ENCODE assay signal across 18 cellular contexts in genomic region chr3:143538577-143538981, GRCh38.
DNase-seq lines count a peak whose midpoint lies in the region; ATAC-seq and TF ChIP-seq lines count a peak whose summit lies in the region.
"Had no signal": no experiment of that assay in that cellular context is flagged by ENCODE, and none has a peak within 500 bp of the region (broad histone marks: within the 10 kb centered on the region; RNA-seq: fewer than 3 reads in every experiment).

No MANE protein-coding gene starts in this region.

- no peak for TF ChIP-seq EP300 in gastroesophageal sphincter (IDR thresholded peaks at IDR 0.05)
- TF ChIP-seq EP300 in suprapubic skin (IDR thresholded peaks at IDR 0.05), result no peak

- intact Hi-C loops in Right ventricle myocardium inferior (cut with DNase I), result no loop called here
- intact Hi-C loops in naive thymus-derived CD4-positive, alpha-beta T cell (cut with micrococcal nuclease), result no loop called here

- POLR2A ChIA-PET in naive thymus-derived CD4-positive, alpha-beta T cell (lab: Charles Lee), result no interaction called here

- H3K27ac ChIP-seq in right atrium auricular region (peak overlapping the region in 1 of 2 donors; percentile 37), gastroesophageal sphincter (peak overlapping the region in 3 of 4 donors; percentile 50 to 56 (median 51)), suprapubic skin (peak overlapping the region; percentile 13)
- H3K27ac ChIP-seq in naive thymus-derived CD4-positive, alpha-beta T cell (ENCODE audit: low read depth, low read length), result no peak overlapping the region
- H3K27ac ChIP-seq: spleen, upper lobe of right lung had no signal

- H3K4me3 ChIP-seq in right atrium auricular region, result no peak overlapping the region
- H3K4me3 ChIP-seq in gastroesophageal sphincter, result no peak overlapping the region
- H3K4me3 ChIP-seq in suprapubic skin, result no peak overlapping the region
- no peak overlapping the region for H3K4me3 ChIP-seq in naive thymus-derived CD4-positive, alpha-beta T cell (ENCODE audit: low read length)
- H3K4me3 ChIP-seq: HAP-1, spleen, upper lobe of right lung had no signal

- DNase-seq in Right ventricle myocardium inferior (ENCODE audit: missing footprints), result no peak
- no peak for DNase-seq in right atrium auricular region (ENCODE audit: low spot score)
- DNase-seq in brain pericyte (ENCODE audit: low read depth, low spot score), result peak; percentile 22
- DNase-seq in suprapubic skin (ENCODE audit: low spot score in 2 of 2), result no peak
- DNase-seq in midbrain (lab: John Stamatoyannopoulos, UW), result no peak
- no peak for DNase-seq in naive thymus-derived CD4-positive, alpha-beta T cell
- DNase-seq: cerebellar nuclear complex, DMS 273 treated with DMSO at 0.1 percent for 48 hours, left cardiac atrium, NCI-H1092 treated with DMSO at 0.1 percent for 48 hours, RPMI8226, spleen, T-helper 2 cell, upper lobe of right lung had no signal

- no peaks in the 10 kb centered on the region for H3K27me3 ChIP-seq in right atrium auricular region
- no peaks in the 10 kb centered on the region for H3K27me3 ChIP-seq in gastroesophageal sphincter
- no peaks in the 10 kb centered on the region for H3K27me3 ChIP-seq in suprapubic skin
- H3K27me3 ChIP-seq in naive thymus-derived CD4-positive, alpha-beta T cell (ENCODE audit: control insufficient read depth in 2 of 2, insufficient read depth in 2 of 2, low read length in 2 of 2), result no peaks in the 10 kb centered on the region
- H3K27me3 ChIP-seq: spleen, upper lobe of right lung had no signal

- H3K27me3 Mint-ChIP-seq in naive thymus-derived CD4-positive, alpha-beta T cell, result no peaks in the 10 kb centered on the region

- peaks cover 0 to 12% (median 0%) of the 10 kb centered on the region in 7 donors for H3K4me1 Mint-ChIP-seq in naive thymus-derived CD4-positive, alpha-beta T cell
- H3K4me1 Mint-ChIP-seq: neural crest cell had no signal

- CTCF ChIA-PET in naive thymus-derived CD4-positive, alpha-beta T cell (lab: Charles Lee), result no interaction called here

- peaks cover 0 to 17% (median 0%) of the 10 kb centered on the region in 5 donors for H3K36me3 Mint-ChIP-seq in naive thymus-derived CD4-positive, alpha-beta T cell

- no peak overlapping the region for H3K4me3 Mint-ChIP-seq in naive thymus-derived CD4-positive, alpha-beta T cell
- H3K4me3 Mint-ChIP-seq: neural crest cell had no signal

- 7 to 17% methylated on average over 2 of the region's 2 CpGs for WGBS in gastroesophageal sphincter (ENCODE audit: low coverage in 1 of 2), 2 donors
- 38% methylated on average over 2 of the region's 2 CpGs for WGBS in suprapubic skin

- no peak for TF ChIP-seq POLR2A in gastroesophageal sphincter (IDR thresholded peaks at IDR 0.05)
- TF ChIP-seq POLR2A in suprapubic skin (IDR thresholded peaks at IDR 0.05), result no peak

- no peak for TF ChIP-seq CTCF in right atrium auricular region (IDR thresholded peaks at IDR 0.05)
- TF ChIP-seq CTCF in gastroesophageal sphincter (IDR thresholded peaks at IDR 0.05), result no peak
- no peak for TF ChIP-seq CTCF in suprapubic skin (IDR thresholded peaks at IDR 0.05)

- H3K4me1 ChIP-seq in right atrium auricular region (peaks cover 0 to 6% of the 10 kb centered on the region in 2 donors), gastroesophageal sphincter (peaks cover 12 to 33% (median 22%) of the 10 kb centered on the region in 3 donors), suprapubic skin (peaks cover 31% of the 10 kb centered on the region)
- H3K4me1 ChIP-seq in naive thymus-derived CD4-positive, alpha-beta T cell (ENCODE audit: control insufficient read depth in 2 of 2, insufficient read depth in 2 of 2, low read length in 2 of 2), result no peaks in the 10 kb centered on the region
- H3K4me1 ChIP-seq: upper lobe of right lung had no signal

- ATAC-seq in Right ventricle myocardium inferior, result peak; percentile 53
- ATAC-seq in gastroesophageal sphincter, result peak; percentile 81
- no peak for ATAC-seq in HG03439 (IDR thresholded peaks at IDR 0.05; ENCODE audit: unreplicated experiment)
- ATAC-seq in naive thymus-derived CD4-positive, alpha-beta T cell, result no peak
- ATAC-seq: upper lobe of right lung had no signal

- H3K27ac Mint-ChIP-seq in naive thymus-derived CD4-positive, alpha-beta T cell, result no peak overlapping the region

- no peaks in the 10 kb centered on the region for H3K36me3 ChIP-seq in right atrium auricular region
- no peaks in the 10 kb centered on the region for H3K36me3 ChIP-seq in gastroesophageal sphincter
- no peaks in the 10 kb centered on the region for H3K36me3 ChIP-seq in suprapubic skin
- no peaks in the 10 kb centered on the region for H3K36me3 ChIP-seq in naive thymus-derived CD4-positive, alpha-beta T cell (ENCODE audit: control insufficient read depth in 2 of 3, insufficient read depth in 3 of 3, low read length in 3 of 3)
- H3K36me3 ChIP-seq: HAP-1, upper lobe of right lung had no signal

- H3K9me3 Mint-ChIP-seq in naive thymus-derived CD4-positive, alpha-beta T cell, result peaks cover 0 to 3% (median 0%) of the 10 kb centered on the region in 11 donors
- H3K9me3 Mint-ChIP-seq: neural crest cell had no signal

- H3K9me3 ChIP-seq in right atrium auricular region, result no peaks in the 10 kb centered on the region
- H3K9me3 ChIP-seq in gastroesophageal sphincter, result no peaks in the 10 kb centered on the region
- no peaks in the 10 kb centered on the region for H3K9me3 ChIP-seq in suprapubic skin
- H3K9me3 ChIP-seq in naive thymus-derived CD4-positive, alpha-beta T cell (ENCODE audit: control insufficient read depth in 2 of 3, low read length in 3 of 3), result no peaks in the 10 kb centered on the region
- H3K9me3 ChIP-seq: HAP-1, spleen, upper lobe of right lung had no signal

Comparison
In these comparisons a context has a peak if more than half of its experiments do, and no peak if none do; other contexts are left out.
1. ATAC-seq: peak in Right ventricle myocardium inferior (single experiment) and gastroesophageal sphincter (single experiment); none in HG03439 (single experiment) and naive thymus-derived CD4-positive, alpha-beta T cell (single experiment).